ENCODE assay signal across 17 cellular contexts in genomic region chr4:56305390-56305789, GRCh38.
DNase-seq lines count a peak whose midpoint lies in the region; ATAC-seq and TF ChIP-seq lines count a peak whose summit lies in the region.
"Had no signal": no experiment of that assay in that cellular context is flagged by ENCODE, and none has a peak within 500 bp of the region (broad histone marks: within the 10 kb centered on the region; RNA-seq: fewer than 3 reads in every experiment).

No MANE protein-coding gene starts in this region.

- no peaks in the 10 kb centered on the region for H3K9me2 ChIP-seq in HCT116 (ENCODE audit: insufficient read depth)

- no peaks in the 10 kb centered on the region for H3K79me2 ChIP-seq in HCT116 (ENCODE audit: insufficient read depth, low read length)

- H2AFZ ChIP-seq in HCT116 (ENCODE audit: low read depth, low read length, poor library complexity, severe bottlenecking): no peak overlapping the region
- H2AFZ ChIP-seq: GM23248 had no signal

- no peak overlapping the region for H3K4me3 Mint-ChIP-seq in osteocyte (ENCODE audit: unreplicated experiment)
- H3K4me3 Mint-ChIP-seq: CD4-positive, alpha-beta memory T cell had no signal

- DNase-seq in HCT116 (ENCODE audit: low read depth, low spot score) (no peak), RPMI8226 (peak; percentile 4), epithelial cell of esophagus (ENCODE audit: low read depth) (peak; percentile 51), osteocyte (ENCODE audit: extremely low spot score, unreplicated experiment) (no peak)
- DNase-seq in stimulated activated naive CD8-positive, alpha-beta T cell treated with anti-CD3 and anti-CD28 coated beads, Interleukin-15, Interleukin-2, amounts not matched to agents 100 U/mL and 50 U/mL, for 24 hours: no peak
- DNase-seq: BE2C; CD4-positive, alpha-beta memory T cell; DND-41; GDM1; GM23248; H7 had no signal

- H3K4me1 Mint-ChIP-seq in osteocyte (ENCODE audit: unreplicated experiment): peaks cover 24% of the 10 kb centered on the region

- peaks cover 0 to 34% of the 10 kb centered on the region in 2 experiments; a peak in 3 of 4 replicates for H3K4me1 ChIP-seq in HCT116 (ENCODE audit: control insufficient read depth in 1 of 2, insufficient read depth in 2 of 2, low read length in 2 of 2)
- H3K4me1 ChIP-seq: A549 had no signal

- TF ChIP-seq CTCF in HCT116 (IDR thresholded peaks at IDR 0.05 in 2 of 3, conservative IDR thresholded peaks at IDR 0.05 in 1 of 3; ENCODE audit: borderline replicate concordance in 1 of 3, insufficient read depth in 1 of 3, low read depth in 2 of 3, low read length in 2 of 3) (no peak), epithelial cell of esophagus (IDR thresholded peaks at IDR 0.05; ENCODE audit: insufficient read depth, low read depth, low read length, missing control alignments) (no peak), osteocyte (IDR thresholded peaks at IDR 0.05) (no peak)

- RAD21 ChIA-PET in HCT116 (lab: Charles Lee; ENCODE audit: low non-redundant PET in 1 of 2, low total read pairs in 2 of 2, uncharacterized antibody in 2 of 2, unreplicated experiment in 2 of 2): no interaction called here

- H3K27ac ChIP-seq in HCT116 (ENCODE audit: low read depth, low read length): no peak overlapping the region
- H3K27ac ChIP-seq: A549, C4-2B, GM23248, HL-60 had no signal

- no peaks in the 10 kb centered on the region for H3K36me3 ChIP-seq in HCT116 (ENCODE audit: control insufficient read depth in 1 of 2, insufficient read depth in 2 of 2, low read length in 2 of 2)

- H3K36me3 Mint-ChIP-seq in osteocyte (ENCODE audit: unreplicated experiment): no peaks in the 10 kb centered on the region
- H3K36me3 Mint-ChIP-seq: CD4-positive, alpha-beta memory T cell had no signal

- H3K4me3 ChIP-seq in HCT116 (replicated peaks in 1 of 2; ENCODE audit: low read depth in 1 of 2, low read length in 2 of 2) (no peak overlapping the region), epithelial cell of esophagus (ENCODE audit: low read length) (no peak overlapping the region)
- H3K4me3 ChIP-seq: A549, GM23248, K562 had no signal

- H4K20me1 ChIP-seq in HCT116 (ENCODE audit: insufficient read depth): no peaks in the 10 kb centered on the region

- no peaks in the 10 kb centered on the region for H3K27me3 ChIP-seq in HCT116 (ENCODE audit: insufficient read depth, low read length)
- H3K27me3 ChIP-seq: BE2C had no signal

- peak overlapping the region; percentile 29 for H3K4me2 ChIP-seq in HCT116 (ENCODE audit: low read length)
- H3K4me2 ChIP-seq: A549 had no signal

- H3K27ac Mint-ChIP-seq in osteocyte (ENCODE audit: unreplicated experiment): peak overlapping the region; percentile 28
- H3K27ac Mint-ChIP-seq: CD4-positive, alpha-beta memory T cell had no signal

- BruUV-seq in HCT116 (replicated peaks; lab: Mats Ljungman, UMichigan): no TSS peak

- TF ChIP-seq RAD21 in HCT116 (IDR thresholded peaks at IDR 0.05; ENCODE audit: low read depth): no peak

- no peaks in the 10 kb centered on the region for H3K9me3 ChIP-seq in HCT116 (ENCODE audit: control insufficient read depth in 1 of 2, insufficient read depth in 1 of 2, low read depth in 1 of 2, low read length in 2 of 2)
- H3K9me3 ChIP-seq: A549, BE2C had no signal

- no peaks in the 10 kb centered on the region for H3K9me3 Mint-ChIP-seq in osteocyte (ENCODE audit: unreplicated experiment)
- H3K9me3 Mint-ChIP-seq: CD4-positive, alpha-beta memory T cell had no signal

- intact Hi-C loops in HCT116 (cut with micrococcal nuclease): loop anchor here (5.0 to 10.0 kb wide), 2 partner anchors 431 to 498 kb away; no protein-coding TSS in a partner anchor

- CTCF ChIA-PET in HCT116 (lab: Charles Lee): no interaction called here

- POLR2A ChIA-PET in HCT116 (lab: Charles Lee): no interaction called here

- no peaks in the 10 kb centered on the region for H3K27me3 Mint-ChIP-seq in osteocyte (ENCODE audit: unreplicated experiment)

- no peak for TF ChIP-seq POLR2A in HCT116 (IDR thresholded peaks at IDR 0.05; ENCODE audit: borderline replicate concordance, extremely low read depth, insufficient read depth, insufficient read length)

- ATAC-seq in HCT116: no peak
- no peak for ATAC-seq in stimulated activated naive CD8-positive, alpha-beta T cell treated with anti-CD3 and anti-CD28 coated beads, Interleukin-15, Interleukin-2, amounts not matched to agents 100 U/mL and 50 U/mL, for 24 hours
- no peak for ATAC-seq in GM18858 (IDR thresholded peaks at IDR 0.05; ENCODE audit: unreplicated experiment)
- no peak for ATAC-seq in GM21526 (IDR thresholded peaks at IDR 0.05; ENCODE audit: low FRiP score, unreplicated experiment)
- ATAC-seq: A549, K562 had no signal

- no peak overlapping the region for H3K9ac ChIP-seq in HCT116 (ENCODE audit: low read length)
- H3K9ac ChIP-seq: GM23248 had no signal

TF ChIP-seq in HCT116, 20 proteins besides CTCF, POLR2A, EP300 and RAD21:
- TF ChIP-seq FOSL1 (IDR thresholded peaks at IDR 0.05; ENCODE audit: low read depth): no peak
- no peak for TF ChIP-seq ATF3 (IDR thresholded peaks at IDR 0.05)
- no peak for TF ChIP-seq SP1 (IDR thresholded peaks at IDR 0.05; ENCODE audit: low read depth)
- TF ChIP-seq ZFX (IDR thresholded peaks at IDR 0.05): no peak
- TF ChIP-seq JUND (IDR thresholded peaks at IDR 0.05): no peak
- no peak for TF ChIP-seq EZH2 (IDR thresholded peaks at IDR 0.05)
- TF ChIP-seq EGR1 (IDR thresholded peaks at IDR 0.05; ENCODE audit: low read depth): no peak
- no peak for TF ChIP-seq CEBPB (IDR thresholded peaks at IDR 0.05; ENCODE audit: low read depth)
- no peak for TF ChIP-seq TCF7L2 (IDR thresholded peaks at IDR 0.05; ENCODE audit: borderline replicate concordance, extremely low read depth, insufficient read depth, insufficient read length)

Comparison
In these comparisons a context has a peak if more than half of its experiments do, and no peak if none do; other contexts are left out.
1. DNase-seq: peak in RPMI8226 (single experiment) and epithelial cell of esophagus (single experiment); none in HCT116 (single experiment), osteocyte (single experiment) and stimulated activated naive CD8-positive, alpha-beta T cell treated with anti-CD3 and anti-CD28 coated beads, Interleukin-15, Interleukin-2, amounts not matched to agents 100 U/mL and 50 U/mL, for 24 hours (single experiment).